Comparison of ENCODE assay signal across 8 cellular contexts in the genomic region with DNA sequence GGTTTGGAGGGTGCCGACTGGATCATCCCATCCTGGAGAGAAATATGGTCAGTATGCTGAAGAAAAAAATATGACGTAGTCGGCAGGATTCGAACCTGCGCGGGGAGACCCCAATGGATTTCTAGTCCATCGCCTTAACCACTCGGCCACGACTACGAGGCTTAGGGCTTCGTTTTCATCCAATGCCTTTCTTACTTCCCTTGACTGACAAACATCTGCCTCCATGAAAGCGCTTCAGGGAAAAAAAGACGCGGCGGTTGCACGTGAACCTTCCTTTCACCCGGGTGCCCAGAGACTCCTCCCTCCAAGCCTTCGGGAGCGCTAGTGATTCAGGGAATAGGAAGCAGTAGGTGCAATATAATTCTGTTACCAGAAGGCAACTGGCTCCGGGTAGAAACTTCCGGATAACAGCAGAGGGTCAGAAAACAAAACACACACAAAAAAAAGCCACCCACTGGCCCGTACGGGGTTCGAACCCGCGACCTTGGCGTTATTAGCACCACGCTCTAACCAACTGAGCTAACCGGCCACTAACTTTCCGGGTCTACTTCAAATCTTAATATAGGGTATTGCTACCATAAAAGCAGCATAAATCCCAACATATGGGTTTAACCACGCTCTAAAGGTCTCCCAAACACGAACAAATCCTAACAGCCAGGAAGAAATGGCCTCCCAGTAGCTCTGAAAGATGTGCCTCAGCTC. TPM values are rescaled to one million over a fixed set of nuclear protein-coding genes. Genes with fewer than 3 reads are reported as not detected.
DNase-seq lines count a peak whose midpoint lies in the region; ATAC-seq and TF ChIP-seq lines count a peak whose summit lies in the region.

No MANE protein-coding gene starts in this region.

- intact Hi-C loops in esophagus squamous epithelium (cut with DNase I) (no loop called here), mucosa of descending colon (cut with DNase I, micrococcal nuclease) (no loop called here)

- no peak for TF ChIP-seq CTCF in esophagus squamous epithelium (IDR thresholded peaks at IDR 0.05)
- no peak for TF ChIP-seq CTCF in mucosa of descending colon (IDR thresholded peaks at IDR 0.05)

- peak overlapping the region; percentile 10 to 47 (median 30) for H3K4me3 ChIP-seq in esophagus squamous epithelium
- no peak overlapping the region for H3K4me3 ChIP-seq in mucosa of descending colon
- H3K4me3 ChIP-seq in stomach smooth muscle (ENCODE audit: low read length in 2 of 2): peak overlapping the region in 1 of 2 donors; percentile 47

- peaks cover 5 to 51% (median 13%) of the 10 kb centered on the region in 3 donors for H3K4me1 ChIP-seq in esophagus squamous epithelium
- H3K4me1 ChIP-seq in mucosa of descending colon (ENCODE audit: low read depth): peaks cover 20% of the 10 kb centered on the region
- peaks cover 34% of the 10 kb centered on the region for H3K4me1 ChIP-seq in stomach smooth muscle (ENCODE audit: control insufficient read depth, insufficient read depth, low read length)

- DNase-seq in GF-D8 (lab: John Stamatoyannopoulos, UW) (peak; percentile 49), MV-4-11 (lab: John Stamatoyannopoulos, UW) (peak; percentile 90), esophagus squamous epithelium (lab: John Stamatoyannopoulos, UW) (no peak), mucosa of descending colon (peak; percentile 78 to 82 (median 80))
- peak; percentile 26 for DNase-seq in activated CD8-positive, alpha-beta memory T cell treated with anti-CD3 and anti-CD28 coated beads, Interleukin-2, amount 50 U/mL, for 24 hours (ENCODE audit: extremely low read depth)
- DNase-seq in NK-92 treated with Interleukin-12 subunit alpha and Interleukin-12 subunit beta, amount 100 ng/mL, for 24 hours (lab: John Stamatoyannopoulos, UW): no peak

- H3K36me3 ChIP-seq in esophagus squamous epithelium: peaks cover under 1 to 47% (median 37%) of the 10 kb centered on the region in 3 donors
- no peaks in the 10 kb centered on the region for H3K36me3 ChIP-seq in mucosa of descending colon (ENCODE audit: low read depth)
- peaks cover 40 to 43% of the 10 kb centered on the region in 2 donors for H3K36me3 ChIP-seq in stomach smooth muscle (ENCODE audit: control insufficient read depth in 2 of 2, insufficient read depth in 2 of 2, low read length in 2 of 2)

- no peaks in the 10 kb centered on the region for H3K9me3 ChIP-seq in esophagus squamous epithelium
- no peaks in the 10 kb centered on the region for H3K9me3 ChIP-seq in mucosa of descending colon
- H3K9me3 ChIP-seq in stomach smooth muscle (ENCODE audit: control insufficient read depth in 2 of 2, low read length in 2 of 2): no peaks in the 10 kb centered on the region

- H3K9ac ChIP-seq in stomach smooth muscle (ENCODE audit: low read length in 2 of 2): peak overlapping the region; percentile 27 to 29

- no peak for TF ChIP-seq POLR2A in esophagus squamous epithelium (IDR thresholded peaks at IDR 0.05)

- peak overlapping the region; percentile 53 to 77 (median 75) for H3K27ac ChIP-seq in esophagus squamous epithelium
- H3K27ac ChIP-seq in stomach smooth muscle (ENCODE audit: low read length): peak overlapping the region; percentile 66

- H3K27me3 ChIP-seq in esophagus squamous epithelium (no peaks in the 10 kb centered on the region), stomach smooth muscle (ENCODE audit: control insufficient read depth in 1 of 2, insufficient read depth in 2 of 2, low read length in 2 of 2) (no peaks in the 10 kb centered on the region)

- peak; percentile 26 for ATAC-seq in mucosa of descending colon
- no peak for ATAC-seq in GM21529 (IDR thresholded peaks at IDR 0.05; ENCODE audit: unreplicated experiment)

- 22 to 43% methylated on average over 24 to 32 of the region's 32 CpGs for WGBS in esophagus squamous epithelium, 2 donors

RNA-seq across cellular contexts. Expression of a gene that starts 16.3 kb away (rescaled TPM):
- total RNA-seq in esophagus squamous epithelium (10 to 100 TPM; 11.2 to 43.7 (median 20.3) TPM), mucosa of descending colon (10 to 100 TPM in 1 of 3 donors, 1 to 10 TPM in 2; 5.2 to 27.3 (median 5.7) TPM)

RNA-seq across cellular contexts. Expression of a gene that starts 21.2 kb away (rescaled TPM):
- total RNA-seq in esophagus squamous epithelium (10 to 100 TPM in 2 of 4 donors, 1 to 10 TPM in 2; 3.2 to 16.4 (median 11.0) TPM), mucosa of descending colon (10 to 100 TPM; 35.6 to 59.6 (median 57.7) TPM)

RNA-seq across cellular contexts. Expression of a gene that starts 22.4 kb away (rescaled TPM):
- total RNA-seq in esophagus squamous epithelium (10 to 100 TPM in 3 of 4 donors, 1 to 10 TPM in 1; 8.7 to 23.0 (median 17.9) TPM), mucosa of descending colon (10 to 100 TPM; 18.7 to 31.7 (median 30.1) TPM)

RNA-seq across cellular contexts. Expression of a gene that starts 36.7 kb away (rescaled TPM):
- total RNA-seq in esophagus squamous epithelium (10 to 100 TPM in 3 of 4 donors, 1 to 10 TPM in 1; 8.8 to 16.5 (median 13.4) TPM), mucosa of descending colon (10 to 100 TPM; 10.5 to 11.4 (median 11.0) TPM)

RNA-seq across cellular contexts. Expression of a gene that starts 50.5 kb away (rescaled TPM):
- total RNA-seq in esophagus squamous epithelium (10 to 100 TPM; 12.7 to 21.7 (median 15.5) TPM), mucosa of descending colon (10 to 100 TPM in 1 of 3 donors, 1 to 10 TPM in 2; 8.0 to 19.1 (median 9.6) TPM)

Comparison
In these comparisons a context has a peak if more than half of its experiments do, and no peak if none do; other contexts are left out.
1. DNase-seq: peak in GF-D8 (single experiment), MV-4-11 (single experiment), activated CD8-positive, alpha-beta memory T cell treated with anti-CD3 and anti-CD28 coated beads, Interleukin-2, amount 50 U/mL, for 24 hours (single experiment) and mucosa of descending colon (3 of 3); none in esophagus squamous epithelium (single experiment) and NK-92 treated with Interleukin-12 subunit alpha and Interleukin-12 subunit beta, amount 100 ng/mL, for 24 hours (single experiment).